In the genomic region with DNA sequence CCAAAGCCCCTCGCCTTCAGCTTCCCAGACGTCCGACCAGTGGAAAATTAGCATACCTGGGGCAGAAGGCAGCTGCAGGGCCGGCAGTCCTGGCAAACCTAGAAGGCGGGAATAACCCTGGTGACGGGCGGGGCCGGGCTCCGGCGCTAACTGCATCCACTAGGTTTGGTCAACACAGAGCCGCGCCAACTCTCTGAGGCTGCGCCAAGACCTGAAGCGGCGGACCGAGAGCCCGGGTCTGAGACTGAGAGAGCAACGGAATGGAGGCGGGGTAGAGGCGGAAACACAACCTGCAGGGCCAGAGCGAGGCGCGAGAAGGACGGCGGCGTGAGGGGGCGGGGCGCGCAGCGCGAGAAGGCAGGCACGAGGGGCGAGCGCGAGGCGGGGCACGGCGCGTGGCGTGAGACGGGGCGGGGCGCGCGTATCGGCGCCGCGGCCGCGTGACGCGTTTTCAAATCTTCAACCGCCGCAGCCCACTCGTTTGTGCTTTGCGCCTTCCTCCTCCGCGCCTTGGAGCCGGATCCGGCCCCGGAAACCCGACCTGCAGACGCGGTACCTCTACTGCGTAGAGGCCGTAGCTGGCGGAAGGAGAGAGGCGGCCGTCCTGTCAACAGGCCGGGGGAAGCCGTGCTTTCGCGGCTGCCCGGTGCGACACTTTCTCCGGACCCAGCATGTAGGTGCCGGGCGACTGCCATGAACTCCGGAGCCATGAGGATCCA, we compare ENCODE assay signal across 8 cellular contexts. TPM values are rescaled to one million over a fixed set of nuclear protein-coding genes. Genes with fewer than 3 reads are reported as not detected.
DNase-seq lines count a peak whose midpoint lies in the region; ATAC-seq and TF ChIP-seq lines count a peak whose summit lies in the region.

A gene with protein sequence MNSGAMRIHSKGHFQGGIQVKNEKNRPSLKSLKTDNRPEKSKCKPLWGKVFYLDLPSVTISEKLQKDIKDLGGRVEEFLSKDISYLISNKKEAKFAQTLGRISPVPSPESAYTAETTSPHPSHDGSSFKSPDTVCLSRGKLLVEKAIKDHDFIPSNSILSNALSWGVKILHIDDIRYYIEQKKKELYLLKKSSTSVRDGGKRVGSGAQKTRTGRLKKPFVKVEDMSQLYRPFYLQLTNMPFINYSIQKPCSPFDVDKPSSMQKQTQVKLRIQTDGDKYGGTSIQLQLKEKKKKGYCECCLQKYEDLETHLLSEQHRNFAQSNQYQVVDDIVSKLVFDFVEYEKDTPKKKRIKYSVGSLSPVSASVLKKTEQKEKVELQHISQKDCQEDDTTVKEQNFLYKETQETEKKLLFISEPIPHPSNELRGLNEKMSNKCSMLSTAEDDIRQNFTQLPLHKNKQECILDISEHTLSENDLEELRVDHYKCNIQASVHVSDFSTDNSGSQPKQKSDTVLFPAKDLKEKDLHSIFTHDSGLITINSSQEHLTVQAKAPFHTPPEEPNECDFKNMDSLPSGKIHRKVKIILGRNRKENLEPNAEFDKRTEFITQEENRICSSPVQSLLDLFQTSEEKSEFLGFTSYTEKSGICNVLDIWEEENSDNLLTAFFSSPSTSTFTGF (plus strand): TSS at position 454 of the 719 bp plus-strand sequence. CDS start 240 bp downstream, at position 694.
A gene with protein sequence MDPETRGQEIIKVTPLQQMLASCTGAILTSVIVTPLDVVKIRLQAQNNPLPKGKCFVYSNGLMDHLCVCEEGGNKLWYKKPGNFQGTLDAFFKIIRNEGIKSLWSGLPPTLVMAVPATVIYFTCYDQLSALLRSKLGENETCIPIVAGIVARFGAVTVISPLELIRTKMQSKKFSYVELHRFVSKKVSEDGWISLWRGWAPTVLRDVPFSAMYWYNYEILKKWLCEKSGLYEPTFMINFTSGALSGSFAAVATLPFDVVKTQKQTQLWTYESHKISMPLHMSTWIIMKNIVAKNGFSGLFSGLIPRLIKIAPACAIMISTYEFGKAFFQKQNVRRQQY (minus strand): TSS at position 321 of the 719 bp plus-strand sequence. CDS start 17,633 bp downstream, outside the sequence.

- H3K27me3 ChIP-seq in KMS-11 (ENCODE audit: insufficient read depth, low read depth) = no peaks in the 10 kb centered on the region
- H3K27me3 ChIP-seq in Panc1 (ENCODE audit: control insufficient read depth, insufficient read depth, low read length) = no peaks in the 10 kb centered on the region
- no peaks in the 10 kb centered on the region for H3K27me3 ChIP-seq in muscle layer of colon (ENCODE audit: control insufficient read depth in 1 of 2, insufficient read depth in 2 of 2, low read length in 2 of 2)

- BruUV-seq in Panc1 (replicated peaks; lab: Mats Ljungman, UMichigan) = no TSS peak

- peak within 1 kb of the TSS; percentile 91 for H3K9ac ChIP-seq in KMS-11
- H3K9ac ChIP-seq in muscle layer of colon (ENCODE audit: low read length) = peak within 1 kb of the TSS; percentile 63

- H3K36me3 Mint-ChIP-seq in activated T-cell treated with anti-CD3 and anti-CD28 coated beads, Interleukin-2, amount 50 U/mL, for 4 hours (ENCODE audit: insufficient read depth) = peaks cover 16% of the 10 kb centered on the region

- POLR2A ChIA-PET in Panc1 (lab: Charles Lee) = no interaction called here

- H3K4me1 ChIP-seq in KMS-11 (ENCODE audit: low read depth, poor library complexity, severe bottlenecking) = peaks cover 43% of the 10 kb centered on the region
- H3K4me1 ChIP-seq in Panc1 (ENCODE audit: control insufficient read depth, insufficient read depth, low read length) = peaks cover 19% of the 10 kb centered on the region
- H3K4me1 ChIP-seq in muscle layer of colon (ENCODE audit: insufficient read depth, low read length) = peaks cover 14% of the 10 kb centered on the region

- peaks cover 11% of the 10 kb centered on the region for H3K9me3 Mint-ChIP-seq in activated T-cell treated with anti-CD3 and anti-CD28 coated beads, Interleukin-2, amount 50 U/mL, for 4 hours

- in situ Hi-C loops in Panc1 (cut with HindIII; ENCODE audit: low pct_unique_long_range_greater_than_20kb, low sequenced_read_pairs) = no loop called here

- H3K27ac ChIP-seq in KMS-11 (peak within 1 kb of the TSS; percentile 95), Panc1 (ENCODE audit: low read length) (peak within 1 kb of the TSS; percentile 94), muscle layer of colon (ENCODE audit: low read depth, low read length) (peak within 1 kb of the TSS; percentile 83)

- H3K4me1 Mint-ChIP-seq in activated T-cell treated with anti-CD3 and anti-CD28 coated beads, Interleukin-2, amount 50 U/mL, for 4 hours (ENCODE audit: low read depth) = peaks cover 40% of the 10 kb centered on the region

- no peaks in the 10 kb centered on the region for H3K27me3 Mint-ChIP-seq in activated T-cell treated with anti-CD3 and anti-CD28 coated beads, Interleukin-2, amount 50 U/mL, for 4 hours (ENCODE audit: low read depth)

- ATAC-seq in GM21786 (IDR thresholded peaks at IDR 0.05; ENCODE audit: unreplicated experiment) (peak; percentile 89), Panc1 (peak; percentile 96), esophagus mucosa (peak; percentile 100)
- peak; percentile 94 to 96 for ATAC-seq in activated T-cell treated with anti-CD3 and anti-CD28 coated beads, Interleukin-2, amount 50 U/mL, for 4 hours

- H3K79me2 ChIP-seq in KMS-11 (ENCODE audit: insufficient read depth, low read depth) = peaks cover 90% of the 10 kb centered on the region

- peak; percentile 96 for DNase-seq in DMS79 treated with DMSO at 0.1 percent for 48 hours (lab: John Stamatoyannopoulos, UW)
- peak; percentile 78 for DNase-seq in Panc1 (ENCODE audit: low read depth, low spot score)
- DNase-seq in activated T-cell treated with anti-CD3 and anti-CD28 coated beads, Interleukin-2, amount 50 U/mL, for 4 hours = peak; percentile 94
- peak; percentile 87 to 91 for DNase-seq in stimulated activated CD8-positive, alpha-beta memory T cell treated with anti-CD3 and anti-CD28 coated beads, Interleukin-7, amount 100 ng/mL, for 1 hour (ENCODE audit: low read depth in 2 of 2)

- CTCF ChIA-PET in Panc1 (lab: Charles Lee) = no interaction called here

- no peaks in the 10 kb centered on the region; the same call in 1 of the 2 replicates for H3K36me3 ChIP-seq in KMS-11 (ENCODE audit: insufficient read depth)
- H3K36me3 ChIP-seq in Panc1 (ENCODE audit: control insufficient read depth, insufficient read depth, low read length) = peaks cover 11% of the 10 kb centered on the region
- H3K36me3 ChIP-seq in muscle layer of colon (ENCODE audit: insufficient read depth, low read length) = no peaks in the 10 kb centered on the region

- H2AFZ ChIP-seq in KMS-11 (ENCODE audit: low read depth) = peak within 1 kb of the TSS; percentile 78

- H3K9me3 ChIP-seq in Panc1 (ENCODE audit: control insufficient read depth, insufficient read depth, low read depth, low read length) (peaks cover 11% of the 10 kb centered on the region; the same call in 1 of the 2 replicates), muscle layer of colon (ENCODE audit: low read length) (no peaks in the 10 kb centered on the region)

- TF ChIP-seq CTCF in KMS-11 (conservative IDR thresholded peaks at IDR 0.05; ENCODE audit: low read depth, low read length) = no peak
- no peak for TF ChIP-seq CTCF in Panc1 (IDR thresholded peaks at IDR 0.05)

- intact Hi-C loops in Panc1 (cut with micrococcal nuclease; ENCODE audit: unreplicated experiment) = loop anchor here (5.0 kb wide), 1 partner anchor 249 kb away; a partner anchor contains a TSS

- H4K20me1 ChIP-seq in KMS-11 (ENCODE audit: insufficient read depth) = no peaks in the 10 kb centered on the region

- H3K4me2 ChIP-seq in KMS-11 = peak within 1 kb of the TSS; percentile 73

- H3K4me3 Mint-ChIP-seq in activated T-cell treated with anti-CD3 and anti-CD28 coated beads, Interleukin-2, amount 50 U/mL, for 4 hours = peak within 1 kb of the TSS; percentile 98

- H3K4me3 ChIP-seq in KMS-11 (IDR thresholded peaks at IDR 0.05; ENCODE audit: insufficient read depth, low read depth, low read length) = peak within 1 kb of the TSS; percentile 48
- peak within 1 kb of the TSS; percentile 64 to 93 for H3K4me3 ChIP-seq in Panc1 (ENCODE audit: low read depth in 2 of 2, low read length in 2 of 2)
- peak within 1 kb of the TSS; percentile 84 to 90 for H3K4me3 ChIP-seq in muscle layer of colon (ENCODE audit: low read depth in 1 of 2, low read length in 2 of 2)

RNA-seq across cellular contexts. Expression of the first gene that starts in this region (rescaled TPM):
- 48.8 TPM for total RNA-seq in Panc1 (2021; ENCODE audit: unreplicated experiment)
- polyA plus RNA-seq in Panc1 (2012; ENCODE audit: insufficient read length) = 12.8 TPM
- 10 to 100 TPM; 41.4 to 43.9 (median 43.7) TPM for total RNA-seq in activated T-cell treated with anti-CD3 and anti-CD28 coated beads, Interleukin-2, amount 50 U/mL, for 4 hours
- 13.4 TPM for total RNA-seq in esophagus mucosa

RNA-seq across cellular contexts. Expression of the second gene that starts in this region (rescaled TPM):
- total RNA-seq in Panc1 (2021; ENCODE audit: unreplicated experiment) (43.7 TPM), esophagus mucosa (13.4 TPM)
- polyA plus RNA-seq in Panc1 (2012; ENCODE audit: insufficient read length) = 12.2 TPM
- 10 to 100 TPM; 20.4 to 21.7 (median 21.7) TPM for total RNA-seq in activated T-cell treated with anti-CD3 and anti-CD28 coated beads, Interleukin-2, amount 50 U/mL, for 4 hours

Comparison
In these comparisons a context has a peak if more than half of its experiments do, and no peak if none do; other contexts are left out.
1. Peak in every context shown above with its lines: DNase-seq, ATAC-seq, H3K4me3 ChIP-seq and H3K27ac ChIP-seq.